ENCODE assay signal across 10 cellular contexts in the genomic region with DNA sequence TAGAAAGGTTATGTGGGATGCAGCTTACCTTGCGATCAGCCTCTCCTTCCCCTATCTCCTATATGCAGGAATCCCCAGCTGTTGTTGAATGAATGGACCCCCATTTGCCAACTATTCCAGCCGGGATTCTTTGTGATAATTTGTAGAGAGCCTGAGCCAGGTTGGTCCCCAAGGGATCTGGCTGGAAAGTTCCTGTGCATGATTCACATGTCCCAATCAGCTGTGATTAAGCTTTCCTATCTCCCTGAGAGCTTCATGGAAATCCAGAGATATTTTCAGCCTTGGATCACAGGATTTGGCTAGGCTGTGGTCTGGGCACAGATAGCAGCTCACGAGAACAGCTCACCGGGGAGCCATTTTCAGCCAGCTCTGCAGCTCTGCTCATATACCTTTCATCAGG.
A peak's percentile ranks its signal among the peaks of the same experiment; 100 is the strongest.
DNase-seq lines count a peak whose midpoint lies in the region; TF ChIP-seq lines count a peak whose summit lies in the region.
"Had no signal": no experiment of that assay in that cellular context is flagged by ENCODE, and none has a peak within 500 bp of the region (broad histone marks: within the 10 kb centered on the region; RNA-seq: fewer than 3 reads in every experiment).

No MANE protein-coding gene starts in this region.

- H3K27ac ChIP-seq in temporal lobe (ENCODE audit: low read depth, low read length) (peak overlapping the region; percentile 69), esophagus squamous epithelium (peak overlapping the region in 2 of 4 donors; percentile 67 to 80)

- no peak overlapping the region for H3K4me3 ChIP-seq in kidney epithelial cell (ENCODE audit: low read depth, low read length)
- no peak overlapping the region for H3K4me3 ChIP-seq in esophagus squamous epithelium
- H3K4me3 ChIP-seq: K562 had no signal

- 47 to 65% methylated on average over 3 to 4 of the region's 4 CpGs for WGBS in esophagus squamous epithelium, 2 donors

- H3K9me3 ChIP-seq in esophagus squamous epithelium, result peaks cover 0 to 2% (median 0%) of the 10 kb centered on the region in 3 donors

- peak; percentile 95 for DNase-seq in HS-5 (ENCODE audit: low read depth)
- peak; percentile 58 for DNase-seq in cerebellar cortex (ENCODE audit: low spot score)
- DNase-seq in kidney epithelial cell (ENCODE audit: low read depth), result peak; percentile 62
- no peak for DNase-seq in activated effector memory CD4-positive, alpha-beta T cell treated with anti-CD3 and anti-CD28 coated beads, Interleukin-2, amount 50 U/mL, for 16 hours
- no peak for DNase-seq in activated CD4-positive, alpha-beta T cell treated with anti-CD3 and anti-CD28 coated beads, Interleukin-2, amount 50 U/mL, for 48 hours
- no peak for DNase-seq in esophagus squamous epithelium (lab: John Stamatoyannopoulos, UW)
- no peak for DNase-seq in NK-92 treated with Interleukin-12 subunit alpha and Interleukin-12 subunit beta, amount 100 ng/mL, for 24 hours (lab: John Stamatoyannopoulos, UW)
- DNase-seq: nucleus accumbens had no signal

- TF ChIP-seq CTCF in kidney epithelial cell (IDR thresholded peaks at IDR 0.05; ENCODE audit: insufficient read depth, low read length, poor library complexity, severe bottlenecking) (no peak), esophagus squamous epithelium (IDR thresholded peaks at IDR 0.05) (no peak)

- no peaks in the 10 kb centered on the region for H3K36me3 ChIP-seq in kidney epithelial cell (ENCODE audit: control insufficient read depth, insufficient read depth, low read length)
- no peaks in the 10 kb centered on the region for H3K36me3 ChIP-seq in esophagus squamous epithelium

- H3K4me1 ChIP-seq in esophagus squamous epithelium, result peaks cover 0 to 56% (median 20%) of the 10 kb centered on the region in 3 donors

- intact Hi-C loops in esophagus squamous epithelium (cut with DNase I), result no loop called here

- H3K27me3 ChIP-seq in kidney epithelial cell (ENCODE audit: control insufficient read depth, insufficient read depth, low read length) (no peaks in the 10 kb centered on the region), esophagus squamous epithelium (peaks cover 0 to under 1% (median 0%) of the 10 kb centered on the region in 4 donors)

- no peak for TF ChIP-seq POLR2A in esophagus squamous epithelium (IDR thresholded peaks at IDR 0.05)

Comparison
In these comparisons a context has a peak if more than half of its experiments do, and no peak if none do; other contexts are left out.
1. DNase-seq: peak in HS-5 (single experiment), cerebellar cortex (single experiment) and kidney epithelial cell (single experiment); none in activated effector memory CD4-positive, alpha-beta T cell treated with anti-CD3 and anti-CD28 coated beads, Interleukin-2, amount 50 U/mL, for 16 hours (single experiment), activated CD4-positive, alpha-beta T cell treated with anti-CD3 and anti-CD28 coated beads, Interleukin-2, amount 50 U/mL, for 48 hours (0 of 2), esophagus squamous epithelium (single experiment) and NK-92 treated with Interleukin-12 subunit alpha and Interleukin-12 subunit beta, amount 100 ng/mL, for 24 hours (single experiment).